In the genomic region with DNA sequence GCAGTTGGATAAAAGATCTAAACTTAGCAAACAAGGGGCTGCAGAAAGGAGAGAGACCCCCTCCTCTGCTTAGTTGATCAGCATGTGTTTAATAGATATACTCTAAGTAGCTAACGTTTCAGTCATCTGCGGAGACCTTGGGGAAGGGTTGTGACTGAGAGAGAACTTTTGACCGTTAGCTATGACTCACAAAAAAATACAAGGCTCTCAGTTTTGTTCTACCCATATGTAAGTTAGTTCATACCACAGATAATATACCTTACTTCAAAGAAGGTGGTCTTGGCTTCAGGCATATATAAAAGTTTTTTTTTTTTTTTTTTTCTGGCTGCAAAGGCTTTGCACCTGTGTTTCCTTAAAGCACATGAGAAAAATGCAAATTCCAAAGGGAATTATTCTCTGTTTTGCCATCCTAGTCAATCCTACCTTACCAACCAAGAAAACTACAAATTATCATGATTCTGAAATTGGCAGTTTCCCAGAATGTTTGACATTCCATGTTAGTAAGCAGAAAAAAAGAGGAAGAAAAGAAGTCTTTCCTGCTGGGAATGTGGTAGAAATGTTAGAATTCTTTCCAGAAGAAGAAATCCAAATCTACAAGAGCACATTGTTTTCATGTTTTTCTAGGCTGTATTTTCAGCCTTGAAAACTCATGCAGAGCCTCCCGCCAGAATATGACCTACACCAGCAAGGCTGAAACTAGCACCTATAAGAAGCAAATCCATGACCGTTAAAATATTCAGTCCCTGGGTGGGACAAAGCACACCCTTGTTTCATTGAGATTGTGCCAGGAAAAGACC, we compare ENCODE assay signal across 15 cellular contexts.
DNase-seq lines count a peak whose midpoint lies in the region; ATAC-seq and TF ChIP-seq lines count a peak whose summit lies in the region.
"Had no signal": no experiment of that assay in that cellular context is flagged by ENCODE, and none has a peak within 500 bp of the region (broad histone marks: within the 10 kb centered on the region; RNA-seq: fewer than 3 reads in every experiment).

No MANE protein-coding gene starts in this region.

- H3K9me3 ChIP-seq in thoracic aorta: no peaks in the 10 kb centered on the region

- H3K27me3 ChIP-seq in thoracic aorta (replicated peaks; ENCODE audit: insufficient read depth): no peaks in the 10 kb centered on the region

- no peaks in the 10 kb centered on the region for H3K36me3 ChIP-seq in thoracic aorta

- DNase-seq in HT1080 (ENCODE audit: low read depth): peak; percentile 55
- peak; percentile 52 for DNase-seq in amniotic epithelial cell (ENCODE audit: low read depth)
- DNase-seq in foreskin fibroblast: peak; percentile 14 to 34
- DNase-seq in thoracic aorta (ENCODE audit: low spot score): no peak
- DNase-seq in NCI-H1048 (lab: John Stamatoyannopoulos, UW): no peak
- DNase-seq in stimulated activated CD4-positive, alpha-beta T cell treated with anti-CD3 and anti-CD28 coated beads, Interleukin-2, amount 100 ng/mL, for 48 hours: no peak
- DNase-seq in DMS 273 treated with DMSO at 0.1 percent for 48 hours (lab: John Stamatoyannopoulos, UW): no peak
- no peak for DNase-seq in hypothalamus (lab: John Stamatoyannopoulos, UW)
- DNase-seq: activated CD4-positive, alpha-beta T cell treated with anti-CD3 and anti-CD28 coated beads, Interleukin-2, amount 50 U/mL, for 1 hour; activated naive CD8-positive, alpha-beta T cell treated with anti-CD3 and anti-CD28 coated beads, Interleukin-2, amount 50 U/mL, for 24 hours; activated T-cell treated with anti-CD3 and anti-CD28 coated beads, Interleukin-2, amount 50 U/mL, for 24 hours; effector CD4-positive, alpha-beta T cell; glutamatergic neuron; MV-4-11 had no signal

- H3K4me1 ChIP-seq in thoracic aorta (ENCODE audit: control insufficient read depth in 1 of 2, low read depth in 2 of 2): peaks cover 17 to 55% of the 10 kb centered on the region in 2 donors

- ATAC-seq in thoracic aorta (ENCODE audit: insufficient number of reproducible peaks, low FRiP score, low read depth): no peak
- ATAC-seq: activated naive CD8-positive, alpha-beta T cell treated with anti-CD3 and anti-CD28 coated beads, Interleukin-2, amount 50 U/mL, for 24 hours; Right ventricle myocardium inferior had no signal

- no peak for TF ChIP-seq CTCF in foreskin fibroblast (IDR thresholded peaks at IDR 0.05; ENCODE audit: low read depth, low read length)
- no peak for TF ChIP-seq CTCF in thoracic aorta (IDR thresholded peaks at IDR 0.05)

- no peak overlapping the region for H3K4me3 ChIP-seq in foreskin fibroblast (ENCODE audit: low read depth in 1 of 2, low read length in 2 of 2)
- H3K4me3 ChIP-seq in thoracic aorta: peak overlapping the region; percentile 5

- peak overlapping the region; percentile 58 to 67 for H3K27ac ChIP-seq in thoracic aorta

Comparison
In these comparisons a context has a peak if more than half of its experiments do, and no peak if none do; other contexts are left out.
1. DNase-seq: peak in HT1080 (single experiment), amniotic epithelial cell (single experiment) and foreskin fibroblast (2 of 2); none in thoracic aorta (single experiment), NCI-H1048 (single experiment), stimulated activated CD4-positive, alpha-beta T cell treated with anti-CD3 and anti-CD28 coated beads, Interleukin-2, amount 100 ng/mL, for 48 hours (0 of 2), DMS 273 treated with DMSO at 0.1 percent for 48 hours (single experiment) and hypothalamus (0 of 51).